In genomic region chr12:58225067-58225877, GRCh38 we compare ENCODE assay signal across 19 cellular contexts.
"Had no signal": no experiment of that assay in that cellular context is flagged by ENCODE, and none has a peak within 500 bp of the region (broad histone marks: within the 10 kb centered on the region; RNA-seq: fewer than 3 reads in every experiment).

No MANE protein-coding gene starts in this region.

- H3K36me3 ChIP-seq: lower lobe of right lung, pancreas, right atrium auricular region, spleen, tibial artery had no signal

- H3K27me3 Mint-ChIP-seq: stimulated activated memory B cell treated with anti-CD40 and anti-IgM and Interleukin-4, amounts not matched to agents 10 μg/mL and 1 μg/mL and 100 μg/mL, for 72 hours had no signal

- H3K4me3 Mint-ChIP-seq: effector memory CD8-positive, alpha-beta T cell; naive thymus-derived CD8-positive, alpha-beta T cell; nephron progenitor cell; stimulated activated memory B cell treated with anti-CD40 and anti-IgM and Interleukin-4, amounts not matched to agents 10 μg/mL and 1 μg/mL and 100 μg/mL, for 72 hours; type B pancreatic cell had no signal

- H3K4me1 ChIP-seq: foreskin keratinocyte, lower lobe of right lung, right atrium auricular region, spleen, testis, tibial artery had no signal

- ATAC-seq: effector memory CD8-positive, alpha-beta T cell; foreskin keratinocyte; left ventricle myocardium superior; lower lobe of right lung; naive thymus-derived CD8-positive, alpha-beta T cell; pancreas; stimulated activated memory B cell treated with anti-CD40 and anti-IgM and Interleukin-4, amounts not matched to agents 10 μg/mL and 1 μg/mL and 100 μg/mL, for 72 hours; stimulated activated naive CD8-positive, alpha-beta T cell treated with anti-CD3 and anti-CD28 coated beads, Interleukin-15, Interleukin-2, amounts not matched to agents 100 U/mL and 50 U/mL, for 24 hours had no signal

- H3K27me3 ChIP-seq: pancreas, right atrium auricular region, spleen, testis, tibial artery had no signal

- H3K27ac ChIP-seq: coronary artery, foreskin keratinocyte, lower lobe of right lung, pancreas, right atrium auricular region, spleen, testis, tibial artery had no signal

- H3K4me3 ChIP-seq: coronary artery, lower lobe of right lung, pancreas, right atrium auricular region, skin epidermis, spleen, testis, tibial artery had no signal

- H3K4me1 Mint-ChIP-seq: naive thymus-derived CD8-positive, alpha-beta T cell; nephron progenitor cell; stimulated activated memory B cell treated with anti-CD40 and anti-IgM and Interleukin-4, amounts not matched to agents 10 μg/mL and 1 μg/mL and 100 μg/mL, for 72 hours had no signal

- H3K36me3 Mint-ChIP-seq: naive thymus-derived CD8-positive, alpha-beta T cell; stimulated activated memory B cell treated with anti-CD40 and anti-IgM and Interleukin-4, amounts not matched to agents 10 μg/mL and 1 μg/mL and 100 μg/mL, for 72 hours; type B pancreatic cell had no signal

- H3K9me3 ChIP-seq: lower lobe of right lung, pancreas, testis, tibial artery had no signal

- H3K9me3 Mint-ChIP-seq: effector memory CD8-positive, alpha-beta T cell had no signal

- DNase-seq: effector memory CD8-positive, alpha-beta T cell; foreskin keratinocyte; left ventricle myocardium superior; lower lobe of right lung; naive thymus-derived CD8-positive, alpha-beta T cell; nephron progenitor cell; occipital lobe; pancreas; spleen; stimulated activated CD4-positive, alpha-beta T cell treated with anti-CD3 and anti-CD28 coated beads, Interleukin-4, amount 100 ng/mL, for 4 hours; stimulated activated naive CD8-positive, alpha-beta T cell treated with anti-CD3 and anti-CD28 coated beads, Interleukin-15, Interleukin-2, amounts not matched to agents 100 U/mL and 50 U/mL, for 24 hours; substantia nigra; testis; tibial artery had no signal

- H3K27ac Mint-ChIP-seq: effector memory CD8-positive, alpha-beta T cell; naive thymus-derived CD8-positive, alpha-beta T cell; nephron progenitor cell; stimulated activated memory B cell treated with anti-CD40 and anti-IgM and Interleukin-4, amounts not matched to agents 10 μg/mL and 1 μg/mL and 100 μg/mL, for 72 hours; type B pancreatic cell had no signal
